In genomic region chr2:150224321-150224720, GRCh38 we compare ENCODE assay signal across 27 cellular contexts.
"Had no signal": no experiment of that assay in that cellular context is flagged by ENCODE, and none has a peak within 500 bp of the region (broad histone marks: within the 10 kb centered on the region; RNA-seq: fewer than 3 reads in every experiment).

No MANE protein-coding gene starts in this region.

- ATAC-seq: stimulated activated effector memory CD8-positive, alpha-beta T cell treated with anti-CD3 and anti-CD28 coated beads, Interleukin-12 subunit alpha, Interleukin-12 subunit beta, amount 100 ng/mL, for 72 hours; stimulated activated memory B cell treated with anti-CD40 and anti-IgM and Interleukin-4, amounts not matched to agents 10 μg/mL and 1 μg/mL and 100 μg/mL, for 72 hours; stimulated activated naive B cell treated with anti-CD40 and anti-IgM and Interleukin-4, amounts not matched to agents 10 μg/mL and 1 μg/mL and 100 μg/mL, for 72 hours; stimulated activated naive CD8-positive, alpha-beta T cell treated with anti-CD3 and anti-CD28 coated beads, Interleukin-15, amount 100 ng/mL, for 72 hours; stimulated activated naive CD8-positive, alpha-beta T cell treated with anti-CD3 and anti-CD28 coated beads, Interleukin-15, Interleukin-2, amounts not matched to agents 100 U/mL and 50 U/mL, for 24 hours; upper lobe of right lung had no signal

- FAIRE-seq: urothelium cell line had no signal

- H3K27ac ChIP-seq: stomach, suprapubic skin, testis, thoracic aorta, thyroid gland, tibial artery, tibial nerve, transverse colon, upper lobe of left lung, upper lobe of right lung, uterus, vagina had no signal

- DNase-seq: stimulated activated CD4-positive, alpha-beta T cell treated with anti-CD3 and anti-CD28 coated beads, Interleukin-2, amount 100 ng/mL, for 48 hours; stimulated activated CD4-positive, alpha-beta T cell treated with anti-CD3 and anti-CD28 coated beads, Interleukin-4, amount 100 ng/mL, for 1 hour; stimulated activated CD4-positive, alpha-beta T cell treated with anti-CD3 and anti-CD28 coated beads, Interleukin-4, amount 100 ng/mL, for 24 hours; stimulated activated CD4-positive, alpha-beta T cell treated with anti-CD3 and anti-CD28 coated beads, Interleukin-4, amount 100 ng/mL, for 4 hours; stimulated activated CD8-positive, alpha-beta memory T cell treated with anti-CD3 and anti-CD28 coated beads, Interleukin-4, amount 100 ng/mL, for 48 hours; stimulated activated naive B cell treated with anti-CD40 and anti-IgM and Interleukin-4, amounts not matched to agents 10 μg/mL and 1 μg/mL and 100 μg/mL, for 72 hours; stimulated activated naive CD4-positive, alpha-beta T cell; stimulated activated naive CD4-positive, alpha-beta T cell treated with Interleukin-2 at 50 U/mL for 16 hours; stimulated activated naive CD8-positive, alpha-beta T cell treated with anti-CD3 and anti-CD28 coated beads, Interleukin-15, amount 100 ng/mL, for 72 hours; stimulated activated naive CD8-positive, alpha-beta T cell treated with anti-CD3 and anti-CD28 coated beads, Interleukin-15, Interleukin-2, amounts not matched to agents 100 U/mL and 50 U/mL, for 24 hours; stomach; substantia nigra; testis; thyroid gland; tibial artery; transverse colon; trophoblast cell; upper lobe of left lung; upper lobe of right lung; uterus had no signal

- H3K4me3 ChIP-seq: stomach, suprapubic skin, testis, thoracic aorta, thyroid gland, tibial artery, tibial nerve, transverse colon, upper lobe of left lung, upper lobe of right lung, uterus, vagina had no signal

- H3K9me3 ChIP-seq: stomach, suprapubic skin, testis, thoracic aorta, thyroid gland, tibial artery, tibial nerve, transverse colon, upper lobe of left lung, upper lobe of right lung, uterus, vagina had no signal

- H3K27me3 ChIP-seq: stomach, suprapubic skin, testis, thyroid gland, tibial artery, tibial nerve, transverse colon, upper lobe of left lung, upper lobe of right lung, uterus, vagina had no signal

- H3K36me3 ChIP-seq: stomach, suprapubic skin, thoracic aorta, thyroid gland, tibial artery, tibial nerve, transverse colon, upper lobe of left lung, upper lobe of right lung, uterus, vagina had no signal

- H3K4me1 ChIP-seq: suprapubic skin, testis, thyroid gland, tibial artery, tibial nerve, transverse colon, upper lobe of left lung, upper lobe of right lung, uterus, vagina had no signal
